ENCODE assay signal across 18 cellular contexts in genomic region chr2:119257198-119257597, GRCh38. TPM values are rescaled to one million over a fixed set of nuclear protein-coding genes. Genes with fewer than 3 reads are reported as not detected.
DNase-seq lines count a peak whose midpoint lies in the region; ATAC-seq, FAIRE-seq and TF ChIP-seq lines count a peak whose summit lies in the region.
"Had no signal": no experiment of that assay in that cellular context is flagged by ENCODE, and none has a peak within 500 bp of the region (broad histone marks: within the 10 kb centered on the region; RNA-seq: fewer than 3 reads in every experiment).

No MANE protein-coding gene starts in this region.

- H3K79me1 ChIP-seq in mesenchymal stem cell (replicated peaks; ENCODE audit: low read length, poor library complexity, severe bottlenecking) = peaks cover 19% of the 10 kb centered on the region

- no peak overlapping the region for H2BK5ac ChIP-seq in mesenchymal stem cell (ENCODE audit: low read depth, low read length, poor library complexity, severe bottlenecking)

- TF ChIP-seq CTCF in A549 (IDR thresholded peaks at IDR 0.05) = no peak
- no peak for TF ChIP-seq CTCF in BE2C (IDR thresholded peaks at IDR 0.05; ENCODE audit: low read depth, low read length)

- H2AK5ac ChIP-seq in mesenchymal stem cell (ENCODE audit: low read length, severe bottlenecking) = peak overlapping the region; percentile 83

- WGBS in A549 (ENCODE audit: missing lambda C conversion rate) = 93% methylated on average over 9 of the region's 9 CpGs
- 92% methylated on average over 9 of the region's 9 CpGs for WGBS in mesenchymal stem cell

- H3K27ac ChIP-seq in A549 (peak overlapping the region; percentile 79 to 93; a peak in 3 of 6 replicates), mesenchymal stem cell (ENCODE audit: low read length, poor library complexity, severe bottlenecking) (no peak overlapping the region)

- H3K18ac ChIP-seq in mesenchymal stem cell (ENCODE audit: low read depth in 1 of 2, low read length in 2 of 2) = peak overlapping the region; percentile 8 to 59

- DNase-seq in A549 (ENCODE audit: low read depth in 1 of 2, low spot score in 1 of 2) = no peak
- peak; percentile 26 for DNase-seq in BE2C
- DNase-seq in SK-N-DZ (ENCODE audit: low spot score) = peak; percentile 44
- no peak for DNase-seq in mesenchymal stem cell
- no peak for DNase-seq in GF-D8 (lab: John Stamatoyannopoulos, UW)
- DNase-seq in D341Med (ENCODE audit: low spot score) = no peak
- DNase-seq: AML-193; DMS 273 treated with DMSO at 0.1 percent for 48 hours; GOT3; KBM-7; MV-4-11; NCI-H1694 treated with DMSO at 0.1 percent for 48 hours; NK-92 treated with Interleukin-12 subunit alpha and Interleukin-12 subunit beta, amount 100 ng/mL, for 24 hours; SHP77 had no signal

- no peak for TF ChIP-seq POLR2A in A549 (IDR thresholded peaks at IDR 0.05; ENCODE audit: low read length)

- H2AFZ ChIP-seq in mesenchymal stem cell (ENCODE audit: low read depth, low read length) = no peak overlapping the region

- no peak overlapping the region for H2BK120ac ChIP-seq in mesenchymal stem cell (ENCODE audit: low read depth, low read length)

- no peak overlapping the region for H3K4ac ChIP-seq in mesenchymal stem cell (ENCODE audit: low read depth in 1 of 2, low read length in 2 of 2)

- no peak overlapping the region for H4K8ac ChIP-seq in mesenchymal stem cell (ENCODE audit: low read length)

- H3K23ac ChIP-seq in mesenchymal stem cell (ENCODE audit: low read length in 2 of 2) = no peak overlapping the region

- no peak for TF ChIP-seq RAD21 in A549 (conservative IDR thresholded peaks at IDR 0.05 in 1 of 2, IDR thresholded peaks at IDR 0.05 in 1 of 2)

- H4K91ac ChIP-seq in mesenchymal stem cell (ENCODE audit: low read length) = peak overlapping the region; percentile 34

- peak overlapping the region; percentile 8 to 25 for H2BK12ac ChIP-seq in mesenchymal stem cell (ENCODE audit: low read length in 2 of 2)

- H3K9ac ChIP-seq in mesenchymal stem cell (ENCODE audit: low read length) = no peak overlapping the region
- H3K9ac ChIP-seq: SK-N-SH had no signal

- peak overlapping the region in 1 of 2 experiments; percentile 91 for H3K14ac ChIP-seq in mesenchymal stem cell (ENCODE audit: low read length in 2 of 2)

- peak overlapping the region; percentile 98 for H2BK15ac ChIP-seq in mesenchymal stem cell (ENCODE audit: low read depth, poor library complexity, severe bottlenecking)

- H3K4me2 ChIP-seq in A549 (no peak overlapping the region), mesenchymal stem cell (ENCODE audit: low read length, poor library complexity, severe bottlenecking) (no peak overlapping the region)

- H3K27me3 ChIP-seq in BE2C (no peaks in the 10 kb centered on the region), mesenchymal stem cell (ENCODE audit: control insufficient read depth in 1 of 2, insufficient read depth in 1 of 2, low read length in 2 of 2) (no peaks in the 10 kb centered on the region)

- ATAC-seq in A549 (no peak), GM19395 (IDR thresholded peaks at IDR 0.05; ENCODE audit: unreplicated experiment) (no peak)

- CTCF ChIA-PET in A549 (lab: Yijun Ruan, JAX) = interaction anchor here (1.4 kb wide), 1 partner anchor 39 kb away, joined by 4 read pairs; no protein-coding TSS in a partner anchor

- no peak for TF ChIP-seq EP300 in A549 (IDR thresholded peaks at IDR 0.05)

- no peak for FAIRE-seq in A549 (lab: Jason Lieb, UNC)
- FAIRE-seq: G401.6, RCC 7860 had no signal

- H3K4me1 ChIP-seq in A549 (peaks cover 45% of the 10 kb centered on the region), BE2C (peaks cover 7% of the 10 kb centered on the region), mesenchymal stem cell (ENCODE audit: control insufficient read depth, insufficient read depth, low read depth, low read length) (peaks cover 58% of the 10 kb centered on the region)

- H3K4me3 ChIP-seq in A549 = no peak overlapping the region
- no peak overlapping the region for H3K4me3 ChIP-seq in BE2C (ENCODE audit: low read depth, low read length)
- no peak overlapping the region for H3K4me3 ChIP-seq in mesenchymal stem cell (ENCODE audit: insufficient read depth in 1 of 2, low read depth in 1 of 2, low read length in 2 of 2)

- H3K36me3 ChIP-seq in BE2C (no peaks in the 10 kb centered on the region), mesenchymal stem cell (ENCODE audit: control insufficient read depth in 1 of 2, insufficient read depth in 2 of 2, low read depth in 1 of 2, low read length in 2 of 2) (peaks cover 21 to 32% of the 10 kb centered on the region in 2 experiments)

- POLR2A ChIA-PET in A549 (lab: Yijun Ruan, JAX) = no interaction called here

- H3K9me3 ChIP-seq in A549 (no peaks in the 10 kb centered on the region), BE2C (no peaks in the 10 kb centered on the region), mesenchymal stem cell (ENCODE audit: control insufficient read depth, low read length) (no peaks in the 10 kb centered on the region)
- H3K9me3 ChIP-seq: SK-N-SH had no signal

TF ChIP-seq in A549, 52 proteins besides CTCF, POLR2A, EP300 and RAD21:
- TF ChIP-seq ZNF302 (CRISPR knock-in tag; IDR thresholded peaks at IDR 0.05) (no peak), FOSL2 (IDR thresholded peaks at IDR 0.05) (no peak), FOSL2 (CRISPR knock-in tag; IDR thresholded peaks at IDR 0.05) (no peak), SREBF2 (IDR thresholded peaks at IDR 0.05) (no peak), JUN (IDR thresholded peaks at IDR 0.05) (no peak), FOSB (CRISPR knock-in tag; IDR thresholded peaks at IDR 0.05) (no peak), TFCP2L1 (CRISPR knock-in tag; IDR thresholded peaks at IDR 0.05) (no peak), HDAC2 (IDR thresholded peaks at IDR 0.05) (no peak), FOXS1 (CRISPR knock-in tag; IDR thresholded peaks at IDR 0.05) (no peak), KDM1A (IDR thresholded peaks at IDR 0.05; ENCODE audit: low read depth) (no peak), ZSCAN20 (CRISPR knock-in tag; IDR thresholded peaks at IDR 0.05) (no peak), EHF (CRISPR knock-in tag; IDR thresholded peaks at IDR 0.05) (no peak), BHLHE40 (IDR thresholded peaks at IDR 0.05; ENCODE audit: low read depth, low read length) (no peak)
TF ChIP-seq in A549: peak in this region for 0.

RNA-seq across cellular contexts. Expression of gene STEAP3, which starts 33.6 kb away (rescaled TPM):
- polyA plus RNA-seq in A549 (2011; rRNA removed) = 23.5 and 31.4 TPM in 2 replicates
- polyA plus RNA-seq in A549 (2012; cell fraction: cytosol; rRNA removed) = 38.2 and 58.3 TPM in 2 replicates
- 107 and 196 TPM in 2 replicates for polyA plus RNA-seq in A549 (2012; cell fraction: nucleus; rRNA removed)
- 28.8 to 30.8 TPM (median 30.2 TPM) in 3 replicates for polyA plus RNA-seq in A549 (2017; fragmentation: RNase III; extraction: RNeasy Plus Mini Kit Qiagen cat#74134 plus additional on column Dnase treatment)
- polyA minus RNA-seq in A549 (2011; rRNA and poly(A)+ RNA removed) = 25.7 and 31.1 TPM in 2 replicates
- 8.5 TPM for polyA plus RNA-seq in BE2C (2012; ENCODE audit: insufficient read depth, insufficient read length, low read depth)
- polyA plus RNA-seq in SK-N-DZ (2014; cell fraction: cytosol; rRNA removed) = 2.7 and 3.6 TPM in 2 replicates
- 2.8 and 8.0 TPM in 2 replicates for polyA plus RNA-seq in SK-N-DZ (2014; cell fraction: nucleus; rRNA removed)
- 25.2 TPM for polyA plus RNA-seq in mesenchymal stem cell (2013, experiment 1 of 2)
- polyA plus RNA-seq in mesenchymal stem cell (2013, experiment 2 of 2) = 25.9 TPM

Comparison
In these comparisons a context has a peak if more than half of its experiments do, and no peak if none do; other contexts are left out.
1. DNase-seq: peak in BE2C (single experiment) and SK-N-DZ (single experiment); none in A549 (0 of 2), mesenchymal stem cell (single experiment), GF-D8 (single experiment) and D341Med (single experiment).